Comparison of ENCODE assay signal across 7 cellular contexts in genomic region chr15:60396560-60396963, GRCh38. TPM values are rescaled to one million over a fixed set of nuclear protein-coding genes. Genes with fewer than 3 reads are reported as not detected.
DNase-seq lines count a peak whose midpoint lies in the region; ATAC-seq and TF ChIP-seq lines count a peak whose summit lies in the region.

No MANE protein-coding gene starts in this region.

- peaks cover 18% of the 10 kb centered on the region for H4K20me1 ChIP-seq in hepatocyte (ENCODE audit: insufficient read depth, poor library complexity, severe bottlenecking)

- no peak overlapping the region for H2AFZ ChIP-seq in hepatocyte

- peaks cover 69% of the 10 kb centered on the region for H3K4me1 ChIP-seq in hepatocyte (ENCODE audit: insufficient read depth)

- TF ChIP-seq CTCF in HFFc6 (IDR thresholded peaks at IDR 0.05) (no peak), hepatocyte (IDR thresholded peaks at IDR 0.05; ENCODE audit: poor library complexity) (no peak)

- no peaks in the 10 kb centered on the region for H3K36me3 ChIP-seq in hepatocyte (replicated peaks; ENCODE audit: insufficient read depth, low read depth)

- H3K4me1 Mint-ChIP-seq in HFFc6 (ENCODE audit: low read depth): peaks cover 73% of the 10 kb centered on the region
- peaks cover 66% of the 10 kb centered on the region for H3K4me1 Mint-ChIP-seq in activated CD4-positive, alpha-beta memory T cell treated with anti-CD3 and anti-CD28 coated beads, Interleukin-2, amount 10 ng/mL, durations not matched to agents 7 days and 5 days
- H3K4me1 Mint-ChIP-seq in stimulated activated naive B cell treated with anti-CD40 and anti-IgM and Interleukin-4, amounts not matched to agents 10 μg/mL and 1 μg/mL and 100 μg/mL, for 72 hours: peaks cover 25 to 53% of the 10 kb centered on the region in 2 donors

- H3K27me3 ChIP-seq in hepatocyte: no peaks in the 10 kb centered on the region

- H3K79me2 ChIP-seq in hepatocyte: peaks cover 55% of the 10 kb centered on the region

- H3K4me2 ChIP-seq in hepatocyte: peak overlapping the region; percentile 93

- no peaks in the 10 kb centered on the region for H3K9me3 ChIP-seq in hepatocyte (ENCODE audit: low read depth)

- peaks cover 13% of the 10 kb centered on the region for H3K9me3 Mint-ChIP-seq in HFFc6
- no peaks in the 10 kb centered on the region for H3K9me3 Mint-ChIP-seq in activated CD4-positive, alpha-beta memory T cell treated with anti-CD3 and anti-CD28 coated beads, Interleukin-2, amount 10 ng/mL, durations not matched to agents 7 days and 5 days
- no peaks in the 10 kb centered on the region for H3K9me3 Mint-ChIP-seq in stimulated activated naive B cell treated with anti-CD40 and anti-IgM and Interleukin-4, amounts not matched to agents 10 μg/mL and 1 μg/mL and 100 μg/mL, for 72 hours

- peak overlapping the region; percentile 94 for H3K4me3 ChIP-seq in hepatocyte

- peak overlapping the region; percentile 99 for H3K27ac Mint-ChIP-seq in HFFc6
- peak overlapping the region; percentile 98 for H3K27ac Mint-ChIP-seq in activated CD4-positive, alpha-beta memory T cell treated with anti-CD3 and anti-CD28 coated beads, Interleukin-2, amount 10 ng/mL, durations not matched to agents 7 days and 5 days
- peak overlapping the region; percentile 92 for H3K27ac Mint-ChIP-seq in stimulated activated naive B cell treated with anti-CD40 and anti-IgM and Interleukin-4, amounts not matched to agents 10 μg/mL and 1 μg/mL and 100 μg/mL, for 72 hours

- DNase-seq in HFFc6 (no peak), hepatocyte (ENCODE audit: low spot score) (no peak), NCI-H2227 (lab: John Stamatoyannopoulos, UW; ENCODE audit: unreplicated experiment) (no peak), pons (ENCODE audit: low spot score) (no peak)
- DNase-seq in activated CD4-positive, alpha-beta memory T cell treated with anti-CD3 and anti-CD28 coated beads, Interleukin-2, amount 10 ng/mL, durations not matched to agents 7 days and 5 days: no peak
- no peak for DNase-seq in stimulated activated naive B cell treated with anti-CD40 and anti-IgM and Interleukin-4, amounts not matched to agents 10 μg/mL and 1 μg/mL and 100 μg/mL, for 72 hours

- H3K27ac ChIP-seq in hepatocyte: peak overlapping the region; percentile 100

- CTCF ChIA-PET in activated CD4-positive, alpha-beta memory T cell treated with anti-CD3 and anti-CD28 coated beads, Interleukin-2, amount 10 ng/mL, durations not matched to agents 7 days and 5 days (lab: Charles Lee): interaction anchor here (5.5 kb wide), 1 partner anchor 35 kb away, joined by 24 read pairs; no protein-coding TSS in a partner anchor

- no peaks in the 10 kb centered on the region for H3K9me2 ChIP-seq in hepatocyte (replicated peaks; ENCODE audit: insufficient read depth)

- peak overlapping the region; percentile 100 for H3K4me3 Mint-ChIP-seq in HFFc6
- peak overlapping the region; percentile 97 for H3K4me3 Mint-ChIP-seq in activated CD4-positive, alpha-beta memory T cell treated with anti-CD3 and anti-CD28 coated beads, Interleukin-2, amount 10 ng/mL, durations not matched to agents 7 days and 5 days
- H3K4me3 Mint-ChIP-seq in stimulated activated naive B cell treated with anti-CD40 and anti-IgM and Interleukin-4, amounts not matched to agents 10 μg/mL and 1 μg/mL and 100 μg/mL, for 72 hours: peak overlapping the region; percentile 82 to 92

- POLR2A ChIA-PET in activated CD4-positive, alpha-beta memory T cell treated with anti-CD3 and anti-CD28 coated beads, Interleukin-2, amount 10 ng/mL, durations not matched to agents 7 days and 5 days (lab: Charles Lee): interaction anchor here (0.8 to 2.3 kb wide), 9 partner anchors 11 to 154 kb away, joined by 3 to 16 read pairs (median 4); partner anchors contain the start of gene ICE2

- peaks cover 45% of the 10 kb centered on the region for H3K27me3 Mint-ChIP-seq in HFFc6 (ENCODE audit: insufficient read depth)
- H3K27me3 Mint-ChIP-seq in activated CD4-positive, alpha-beta memory T cell treated with anti-CD3 and anti-CD28 coated beads, Interleukin-2, amount 10 ng/mL, durations not matched to agents 7 days and 5 days: peaks cover 4% of the 10 kb centered on the region
- H3K27me3 Mint-ChIP-seq in stimulated activated naive B cell treated with anti-CD40 and anti-IgM and Interleukin-4, amounts not matched to agents 10 μg/mL and 1 μg/mL and 100 μg/mL, for 72 hours: no peaks in the 10 kb centered on the region

- peaks cover 50% of the 10 kb centered on the region for H3K36me3 Mint-ChIP-seq in HFFc6 (ENCODE audit: low read depth)
- peaks cover 58% of the 10 kb centered on the region for H3K36me3 Mint-ChIP-seq in activated CD4-positive, alpha-beta memory T cell treated with anti-CD3 and anti-CD28 coated beads, Interleukin-2, amount 10 ng/mL, durations not matched to agents 7 days and 5 days (ENCODE audit: low read depth)
- peaks cover 29 to 38% of the 10 kb centered on the region in 2 donors for H3K36me3 Mint-ChIP-seq in stimulated activated naive B cell treated with anti-CD40 and anti-IgM and Interleukin-4, amounts not matched to agents 10 μg/mL and 1 μg/mL and 100 μg/mL, for 72 hours

- WGBS in hepatocyte (ENCODE audit: low lambda C conversion rate, missing lambda C conversion rate): 37% methylated on average over 5 of the region's 5 CpGs

- ATAC-seq in stimulated activated naive B cell treated with anti-CD40 and anti-IgM and Interleukin-4, amounts not matched to agents 10 μg/mL and 1 μg/mL and 100 μg/mL, for 72 hours (replicated peaks): no peak
- ATAC-seq in GM18502 (IDR thresholded peaks at IDR 0.05; ENCODE audit: poor library complexity, unreplicated experiment): no peak

RNA-seq across cellular contexts. Expression of gene ANXA2, which starts 1.2 kb away (rescaled TPM):
- total RNA-seq in HFFc6 (2021; fragmentation: NEBNext Ultra II Directional; extraction: Animal tissue kit (Norgen Biotek cat#: 25700)): 1,000 to 10,000 TPM; 4,445 to 5,074 (median 4,643) TPM
- total RNA-seq in activated CD4-positive, alpha-beta memory T cell treated with anti-CD3 and anti-CD28 coated beads, Interleukin-2, amount 10 ng/mL, durations not matched to agents 7 days and 5 days: 100 to 1,000 TPM; 558 to 566 TPM
- total RNA-seq in hepatocyte: 1,102 and 1,220 TPM in 2 replicates
- 1,699 and 1,702 TPM in 2 replicates for polyA plus RNA-seq in hepatocyte
